Comparison of ENCODE assay signal across 20 cellular contexts in the genomic region with DNA sequence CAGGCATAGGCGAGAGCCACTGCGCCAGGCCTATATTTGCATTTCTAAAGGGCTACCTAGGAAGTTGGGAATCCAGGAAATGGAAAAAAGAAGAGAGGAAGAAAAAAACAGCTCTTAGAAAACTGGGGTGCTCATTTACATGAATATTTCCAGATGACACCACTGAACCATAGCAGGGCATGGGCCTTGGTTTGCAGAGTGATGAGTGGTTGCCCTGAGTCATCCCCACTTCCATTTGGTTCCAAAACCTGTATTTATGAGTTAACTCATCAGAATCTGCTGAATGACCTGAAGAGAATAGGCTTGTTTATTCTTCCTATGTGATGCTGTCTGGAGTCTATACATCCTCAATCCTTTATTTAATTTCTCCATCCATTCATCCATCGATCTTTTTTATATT. TPM values are rescaled to one million over a fixed set of nuclear protein-coding genes. Genes with fewer than 3 reads are reported as not detected.
DNase-seq lines count a peak whose midpoint lies in the region; ATAC-seq, FAIRE-seq and TF ChIP-seq lines count a peak whose summit lies in the region.
"Had no signal": no experiment of that assay in that cellular context is flagged by ENCODE, and none has a peak within 500 bp of the region (broad histone marks: within the 10 kb centered on the region; RNA-seq: fewer than 3 reads in every experiment).

No MANE protein-coding gene starts in this region.

- H3K27ac ChIP-seq in Karpas-422 (ENCODE audit: low read length) (peak overlapping the region; percentile 57), brain microvascular endothelial cell (no peak overlapping the region), keratinocyte (ENCODE audit: control insufficient read depth, insufficient read depth, low read length) (no peak overlapping the region)
- H3K27ac ChIP-seq: BLaER1, gastroesophageal sphincter had no signal

- H3K4me3 ChIP-seq in Karpas-422 (ENCODE audit: low read length) (no peak overlapping the region), brain microvascular endothelial cell (ENCODE audit: low read depth, low read length) (no peak overlapping the region), keratinocyte (ENCODE audit: control insufficient read depth in 2 of 3, extremely low read depth in 1 of 3, insufficient read depth in 2 of 3, low read depth in 1 of 3, low read length in 3 of 3) (no peak overlapping the region)
- H3K4me3 ChIP-seq: BLaER1, gastroesophageal sphincter had no signal

- H3K9me2 ChIP-seq in Karpas-422 (replicated peaks; ENCODE audit: insufficient read depth, low read length) = no peaks in the 10 kb centered on the region

- no peaks in the 10 kb centered on the region for H3K9me3 ChIP-seq in Karpas-422 (ENCODE audit: low read length)
- H3K9me3 ChIP-seq in keratinocyte (ENCODE audit: control insufficient read depth, low read depth, low read length) = no peaks in the 10 kb centered on the region
- H3K9me3 ChIP-seq: BLaER1, gastroesophageal sphincter had no signal

- no peaks in the 10 kb centered on the region for H3K79me2 ChIP-seq in Karpas-422 (ENCODE audit: low read length)
- H3K79me2 ChIP-seq in keratinocyte (ENCODE audit: control insufficient read depth, insufficient read depth, low read length) = no peaks in the 10 kb centered on the region

- H3K4me2 ChIP-seq in Karpas-422 (ENCODE audit: low read depth, low read length, poor library complexity, severe bottlenecking) (peak overlapping the region; percentile 37), keratinocyte (ENCODE audit: control insufficient read depth, extremely low read depth, insufficient read depth, low read depth, low read length) (no peak overlapping the region)

- no peaks in the 10 kb centered on the region for H3K9me1 ChIP-seq in keratinocyte (ENCODE audit: control insufficient read depth, extremely low read depth, insufficient read depth, low read length)

- H4K20me1 ChIP-seq in Karpas-422 (ENCODE audit: insufficient read depth, low read depth, low read length) = no peaks in the 10 kb centered on the region; the same call in 1 of the 2 replicates
- H4K20me1 ChIP-seq in keratinocyte (ENCODE audit: control insufficient read depth, extremely low read depth, insufficient read depth, low read length) = no peaks in the 10 kb centered on the region
- H4K20me1 ChIP-seq: BLaER1 had no signal

- H3K4me1 ChIP-seq in Karpas-422 (ENCODE audit: low read length) (peaks cover 68% of the 10 kb centered on the region), keratinocyte (ENCODE audit: control insufficient read depth, extremely low read depth, insufficient read depth, low read length) (no peaks in the 10 kb centered on the region)
- H3K4me1 ChIP-seq: gastroesophageal sphincter had no signal

- TF ChIP-seq CTCF in brain microvascular endothelial cell (IDR thresholded peaks at IDR 0.05; ENCODE audit: low read depth, low read length, missing control alignments) (no peak), keratinocyte (optimal IDR thresholded peaks at IDR 0.05 in 1 of 3, IDR thresholded peaks at IDR 0.05 in 1 of 3, conservative IDR thresholded peaks at IDR 0.05 in 1 of 3; ENCODE audit: extremely low read depth in 1 of 3, insufficient read depth in 2 of 3, low read length in 3 of 3) (no peak)

- FAIRE-seq in keratinocyte (lab: Jason Lieb, UNC) = peak; percentile 84
- FAIRE-seq: kidney, urothelium cell line had no signal

- ATAC-seq in GM19324 (IDR thresholded peaks at IDR 0.05; ENCODE audit: low FRiP score, unreplicated experiment) = no peak
- ATAC-seq: activated CD4-positive, CD25-positive, alpha-beta regulatory T cell treated with anti-CD3 and anti-CD28 coated beads, Interleukin-2, amount 50 U/mL, for 24 hours; gastroesophageal sphincter; HCT116 had no signal

- H3K9ac ChIP-seq in Karpas-422 (ENCODE audit: low read length) = peak overlapping the region; percentile 0; the same call in 1 of the 2 replicates
- H3K9ac ChIP-seq in keratinocyte (ENCODE audit: control insufficient read depth, extremely low read depth, insufficient read depth, low read length) = no peak overlapping the region
- H3K9ac ChIP-seq: BLaER1 had no signal

- dilution Hi-C loops in keratinocyte (cut with MboI; ENCODE audit: extremely low pct_ligation_motif_present, low sequenced_read_pairs) = no loop called here

- peak; percentile 68 for DNase-seq in AG20443 (ENCODE audit: low spot score)
- DNase-seq in Karpas-422 = peak; percentile 78
- peak; percentile 34 for DNase-seq in brain microvascular endothelial cell
- no peak for DNase-seq in keratinocyte (ENCODE audit: low read depth, low spot score)
- no peak for DNase-seq in mesenteric fat pad (ENCODE audit: low spot score)
- no peak for DNase-seq in DMS79 treated with DMSO at 0.1 percent for 48 hours (lab: John Stamatoyannopoulos, UW)
- no peak for DNase-seq in HuH-7 (ENCODE audit: low spot score)
- DNase-seq: activated CD8-positive, alpha-beta memory T cell treated with anti-CD3 and anti-CD28 coated beads, Interleukin-2, amount 50 U/mL, for 48 hours; activated naive CD8-positive, alpha-beta T cell treated with anti-CD3 and anti-CD28 coated beads, Interleukin-2, amount 10 ng/mL, durations not matched to agents 7 days and 5 days; kidney; NK-92 treated with Interleukin-12 subunit alpha and Interleukin-12 subunit beta, amount 100 ng/mL, for 24 hours; stimulated activated CD4-positive, alpha-beta T cell treated with anti-CD3 and anti-CD28 coated beads, Interleukin-1b, Interleukin-23, amount 100 ng/mL, for 48 hours; stimulated activated CD8-positive, alpha-beta memory T cell treated with anti-CD3 and anti-CD28 coated beads, Interleukin-4, amount 100 ng/mL, for 48 hours had no signal

- in situ Hi-C loops in brain microvascular endothelial cell (cut with HindIII; ENCODE audit: low pct_ligation_motif_present, low sequenced_read_pairs) = no loop called here

- no peak overlapping the region for H2AFZ ChIP-seq in Karpas-422 (ENCODE audit: low read length)
- no peak overlapping the region for H2AFZ ChIP-seq in keratinocyte (ENCODE audit: control insufficient read depth, low read length)

- H3K27me3 ChIP-seq in Karpas-422 (ENCODE audit: low read length) (no peaks in the 10 kb centered on the region), brain microvascular endothelial cell (replicated peaks) (no peaks in the 10 kb centered on the region), keratinocyte (ENCODE audit: control insufficient read depth, extremely low read depth, insufficient read depth, low read length) (no peaks in the 10 kb centered on the region)
- H3K27me3 ChIP-seq: BLaER1 had no signal

- H3K36me3 ChIP-seq in Karpas-422 (ENCODE audit: insufficient read depth, low read length) = peaks cover 23% of the 10 kb centered on the region
- peaks cover 2% of the 10 kb centered on the region for H3K36me3 ChIP-seq in brain microvascular endothelial cell (replicated peaks)
- no peaks in the 10 kb centered on the region for H3K36me3 ChIP-seq in keratinocyte (ENCODE audit: control insufficient read depth in 2 of 2, extremely low read depth in 1 of 2, insufficient read depth in 2 of 2, low read length in 2 of 2)

RNA-seq across cellular contexts. Expression of a gene that starts 36.2 kb away (rescaled TPM):
- 152 and 200 TPM in 2 replicates for total RNA-seq in Karpas-422 (2014; rRNA removed; shearing (Covaris generic); ENCODE audit: low replicate concordance)
- polyA plus RNA-seq in keratinocyte = 5.1 to 8.2 TPM (median 6.5 TPM) in 3 replicates
- 0.67 TPM for polyA plus RNA-seq in keratinocyte (2011; ENCODE audit: low read depth)
- polyA plus RNA-seq in keratinocyte (2011; cell fraction: cytosol; rRNA removed) = 6.3 and 7.0 TPM in 2 replicates
- polyA plus RNA-seq in keratinocyte (2011; cell fraction: nucleus; rRNA removed) = 6.6 and 7.7 TPM in 2 replicates
- polyA plus RNA-seq in keratinocyte (2012; ENCODE audit: low replicate concordance) = 2.2 and 5.9 TPM in 2 replicates
- 8.5 to 13.0 TPM (median 9.4 TPM) in 3 replicates for polyA minus RNA-seq in keratinocyte
- polyA minus RNA-seq in keratinocyte (2011; cell fraction: cytosol; rRNA and poly(A)+ RNA removed) = 6.7 TPM
- polyA minus RNA-seq in keratinocyte (2011; cell fraction: nucleus; rRNA and poly(A)+ RNA removed) = 5.1 and 6.8 TPM in 2 replicates
- 2.4 TPM for total RNA-seq in mesenteric fat pad

RNA-seq across cellular contexts. Expression of a gene that starts 52.8 kb away (rescaled TPM):
- 2.0 and 2.6 TPM in 2 replicates for total RNA-seq in Karpas-422 (2014; rRNA removed; shearing (Covaris generic); ENCODE audit: low replicate concordance)
- polyA plus RNA-seq in keratinocyte = 0.57 to 2.2 TPM (median 1.1 TPM) in 3 replicates
- polyA plus RNA-seq in keratinocyte (2011; ENCODE audit: low read depth) = 1.8 TPM
- polyA plus RNA-seq in keratinocyte (2011; cell fraction: cytosol; rRNA removed) = 1.3 and 1.7 TPM in 2 replicates
- 3.6 and 4.2 TPM in 2 replicates for polyA plus RNA-seq in keratinocyte (2011; cell fraction: nucleus; rRNA removed)
- 0.54 and 2.6 TPM in 2 replicates for polyA plus RNA-seq in keratinocyte (2012; ENCODE audit: low replicate concordance)
- 0.13 to 1.8 TPM (median 1.5 TPM) in 3 replicates for polyA minus RNA-seq in keratinocyte
- polyA minus RNA-seq in keratinocyte (2011; cell fraction: cytosol; rRNA and poly(A)+ RNA removed) = 0.58 TPM
- polyA minus RNA-seq in keratinocyte (2011; cell fraction: nucleus; rRNA and poly(A)+ RNA removed) = 2.1 and 2.9 TPM in 2 replicates
- total RNA-seq in mesenteric fat pad = 0.10 TPM
- total RNA-seq: myocyte had no signal

Comparison
In these comparisons a context has a peak if more than half of its experiments do, and no peak if none do; other contexts are left out.
1. DNase-seq: peak in AG20443 (single experiment), Karpas-422 (single experiment) and brain microvascular endothelial cell (single experiment); none in keratinocyte (single experiment), mesenteric fat pad (single experiment), DMS79 treated with DMSO at 0.1 percent for 48 hours (single experiment) and HuH-7 (single experiment).
2. RNA of a gene that starts 36.2 kb away (total RNA-seq): 152 to 200 TPM in Karpas-422; 2.4 TPM in mesenteric fat pad (single experiment); every median in the first group is over 10 times any median in the second.